In the genomic region with DNA sequence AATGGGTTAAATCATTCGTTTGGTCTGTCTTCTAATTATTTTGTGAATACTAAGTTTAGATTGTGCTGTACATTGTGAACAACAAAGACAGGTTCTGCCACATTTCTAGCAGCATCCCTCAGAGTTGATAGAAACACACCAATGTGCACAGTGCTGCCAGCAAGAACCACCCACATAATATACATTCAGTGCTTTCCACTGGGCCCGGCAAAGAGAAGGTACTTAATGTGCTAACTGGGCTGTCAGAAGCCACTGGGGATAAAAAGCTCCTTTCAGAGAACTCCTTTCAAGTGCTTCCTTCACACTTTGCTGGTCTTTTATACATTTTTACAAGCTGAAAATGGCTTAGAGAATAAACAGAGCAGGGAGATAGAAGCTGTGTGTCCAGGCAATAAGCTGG, we compare ENCODE assay signal across 15 cellular contexts. TPM values are rescaled to one million over a fixed set of nuclear protein-coding genes. Genes with fewer than 3 reads are reported as not detected.
DNase-seq lines count a peak whose midpoint lies in the region; ATAC-seq and TF ChIP-seq lines count a peak whose summit lies in the region.
"Had no signal": no experiment of that assay in that cellular context is flagged by ENCODE, and none has a peak within 500 bp of the region (broad histone marks: within the 10 kb centered on the region; RNA-seq: fewer than 3 reads in every experiment).

No MANE protein-coding gene starts in this region.

- no peak for TF ChIP-seq POLR2A in vagina (IDR thresholded peaks at IDR 0.05)

- ATAC-seq in DND-41 (ENCODE audit: insufficient read depth, low read depth), result no peak
- no peak for ATAC-seq in HG03571 (IDR thresholded peaks at IDR 0.05; ENCODE audit: unreplicated experiment)
- no peak for ATAC-seq in omental fat pad (ENCODE audit: low FRiP score)
- ATAC-seq: A549 had no signal

- H3K27me3 ChIP-seq in DND-41 (ENCODE audit: insufficient read depth, low read length, poor library complexity) (no peaks in the 10 kb centered on the region), neural progenitor cell (peaks cover under 1% of the 10 kb centered on the region), vagina (no peaks in the 10 kb centered on the region)

- no peak for TF ChIP-seq CTCF in DND-41 (IDR thresholded peaks at IDR 0.05; ENCODE audit: borderline replicate concordance, extremely low read depth, low read length, poor library complexity, severe bottlenecking)
- no peak for TF ChIP-seq CTCF in VCaP (conservative IDR thresholded peaks at IDR 0.05)
- no peak for TF ChIP-seq CTCF in neural progenitor cell (IDR thresholded peaks at IDR 0.05)
- TF ChIP-seq CTCF in omental fat pad (IDR thresholded peaks at IDR 0.05), result no peak
- no peak for TF ChIP-seq CTCF in vagina (IDR thresholded peaks at IDR 0.05)

- no peaks in the 10 kb centered on the region for H3K36me3 Mint-ChIP-seq in neural progenitor cell

- H3K4me3 ChIP-seq in DND-41 (ENCODE audit: low read depth in 1 of 2, low read length in 2 of 2) (no peak overlapping the region), neural progenitor cell (no peak overlapping the region), vagina (no peak overlapping the region)
- H3K4me3 ChIP-seq: A549, HAP-1 had no signal

- H3K79me2 ChIP-seq in DND-41 (ENCODE audit: insufficient read depth, low read length) (no peaks in the 10 kb centered on the region), neural progenitor cell (ENCODE audit: low read depth) (no peaks in the 10 kb centered on the region)

- H3K36me3 ChIP-seq in DND-41 (ENCODE audit: insufficient read depth, low read length) (no peaks in the 10 kb centered on the region), neural progenitor cell (no peaks in the 10 kb centered on the region), vagina (no peaks in the 10 kb centered on the region)
- H3K36me3 ChIP-seq: HAP-1 had no signal

- peak overlapping the region; percentile 10; the same call in 1 of the 2 replicates for H3K9ac ChIP-seq in DND-41 (ENCODE audit: low read depth, low read length)
- no peak overlapping the region for H3K9ac ChIP-seq in neural progenitor cell

- peak; percentile 16 for DNase-seq in DND-41
- no peak for DNase-seq in neural progenitor cell (ENCODE audit: low spot score)
- DNase-seq in NCI-H146 (lab: John Stamatoyannopoulos, UW), result no peak
- no peak for DNase-seq in omental fat pad (ENCODE audit: low spot score)
- DNase-seq in vagina (ENCODE audit: extremely low spot score in 2 of 2), result no peak
- DNase-seq: C1 segment of cervical spinal cord; Calu3; CD4-positive, alpha-beta T cell; DMS 273 treated with DMSO at 0.1 percent for 48 hours; DMS79; EL had no signal

- H3K9me3 Mint-ChIP-seq in neural progenitor cell, result no peaks in the 10 kb centered on the region
- H3K9me3 Mint-ChIP-seq: CD4-positive, alpha-beta T cell had no signal

- H3K4me2 ChIP-seq in DND-41 (ENCODE audit: insufficient read depth, low read length) (peak overlapping the region; percentile 44), neural progenitor cell (no peak overlapping the region)
- H3K4me2 ChIP-seq: A549 had no signal

- intact Hi-C loops in vagina (cut with DNase I), result no loop called here

- 0 out of 2 replicates have a peak overlapping the region, but pooled peaks have one; percentile 16 for H2AFZ ChIP-seq in DND-41 (ENCODE audit: low read depth, low read length)
- peak overlapping the region; percentile 10 for H2AFZ ChIP-seq in neural progenitor cell (replicated peaks)

- H3K4me1 Mint-ChIP-seq in neural progenitor cell, result no peaks in the 10 kb centered on the region

- H4K20me1 ChIP-seq in DND-41 (ENCODE audit: insufficient read depth, low read length) (no peaks in the 10 kb centered on the region), neural progenitor cell (ENCODE audit: low read depth) (no peaks in the 10 kb centered on the region)

- no peak overlapping the region for H3K4me3 Mint-ChIP-seq in neural progenitor cell
- H3K4me3 Mint-ChIP-seq: CD4-positive, alpha-beta T cell had no signal

- H3F3A ChIP-seq in neural progenitor cell (ENCODE audit: low read depth), result no peaks in the 10 kb centered on the region

- H3K27ac Mint-ChIP-seq in neural progenitor cell, result no peak overlapping the region
- H3K27ac Mint-ChIP-seq: CD4-positive, alpha-beta T cell had no signal

- H3K4me1 ChIP-seq in DND-41 (ENCODE audit: insufficient read depth, low read length) (peaks cover 31% of the 10 kb centered on the region), neural progenitor cell (no peaks in the 10 kb centered on the region), vagina (no peaks in the 10 kb centered on the region)
- H3K4me1 ChIP-seq: A549, HAP-1 had no signal

- H3K27ac ChIP-seq in DND-41 (ENCODE audit: low read length) (peak overlapping the region; percentile 80), VCaP (peak overlapping the region; percentile 72), neural progenitor cell (no peak overlapping the region), vagina (no peak overlapping the region)
- H3K27ac ChIP-seq: A549 had no signal

- H3K27me3 Mint-ChIP-seq in neural progenitor cell (ENCODE audit: insufficient read depth, low read depth), result no peaks in the 10 kb centered on the region

- H3K9me3 ChIP-seq in DND-41 (ENCODE audit: insufficient read depth, low read length, severe bottlenecking), result no peaks in the 10 kb centered on the region
- no peaks in the 10 kb centered on the region for H3K9me3 ChIP-seq in neural progenitor cell (ENCODE audit: low read depth)
- H3K9me3 ChIP-seq in vagina, result no peaks in the 10 kb centered on the region
- H3K9me3 ChIP-seq: A549, HAP-1 had no signal

RNA-seq across cellular contexts. Expression of a gene that starts 58.0 kb away (rescaled TPM):
- 0.25 TPM in 1 of 2 replicates, not detected in the other for total RNA-seq in neural progenitor cell (ENCODE audit: low replicate concordance)
- total RNA-seq in omental fat pad, result not detected
- not detected for total RNA-seq in vagina
- total RNA-seq: CD4-positive, alpha-beta T cell had no signal

Comparison
In these comparisons a context has a peak if more than half of its experiments do, and no peak if none do; other contexts are left out.
1. H3K27ac ChIP-seq: peak in DND-41 (single experiment) and VCaP (single experiment); none in neural progenitor cell (single experiment) and vagina (single experiment).